Comparison of ENCODE assay signal across 17 cellular contexts in the genomic region with DNA sequence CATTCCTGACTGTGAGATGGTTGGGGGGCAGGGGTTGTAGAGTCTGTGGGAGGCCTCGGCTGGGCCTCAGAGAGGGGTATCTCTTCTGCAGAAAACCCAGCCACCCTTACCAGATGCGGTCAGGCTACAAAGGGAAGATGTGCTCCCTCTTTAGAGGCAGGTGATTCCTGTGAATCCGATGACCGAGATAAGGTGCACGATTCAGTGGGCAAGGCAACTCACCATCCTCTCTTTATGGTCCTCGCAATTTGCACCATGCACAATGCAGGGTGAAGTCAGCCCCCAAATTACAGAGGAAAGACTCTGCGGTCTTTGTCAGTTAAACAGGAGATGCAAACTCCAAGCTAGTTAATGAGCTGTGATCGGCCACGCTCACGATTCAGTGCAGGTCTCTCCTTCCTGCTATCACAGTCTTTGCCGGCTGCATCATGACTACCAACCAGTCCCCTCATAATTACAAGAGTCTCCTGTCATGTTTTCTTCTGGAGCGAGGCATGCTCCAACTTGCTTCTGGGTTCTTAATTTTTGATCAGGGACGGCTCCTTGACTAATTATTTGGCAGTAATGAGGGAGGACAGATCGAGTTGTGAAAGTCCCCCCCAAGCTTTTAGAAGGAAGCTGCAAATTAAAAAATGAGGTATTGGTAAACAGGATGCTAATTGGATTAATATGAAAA. TPM values are rescaled to one million over a fixed set of nuclear protein-coding genes. Genes with fewer than 3 reads are reported as not detected.
DNase-seq lines count a peak whose midpoint lies in the region; ATAC-seq and TF ChIP-seq lines count a peak whose summit lies in the region.
"Had no signal": no experiment of that assay in that cellular context is flagged by ENCODE, and none has a peak within 500 bp of the region (broad histone marks: within the 10 kb centered on the region; RNA-seq: fewer than 3 reads in every experiment).

No MANE protein-coding gene starts in this region.

- H3K27me3 Mint-ChIP-seq in memory B cell (no peaks in the 10 kb centered on the region), CD14-positive monocyte (ENCODE audit: low read depth in 3 of 3) (peaks cover 2 to 16% (median 7%) of the 10 kb centered on the region in 3 donors)

- H3K79me2 ChIP-seq in DOHH2 (ENCODE audit: control insufficient read depth, low read length) = peaks cover 67% of the 10 kb centered on the region

- peaks cover 85% of the 10 kb centered on the region for H3K4me1 ChIP-seq in DOHH2 (ENCODE audit: control insufficient read depth, low read length)
- H3K4me1 ChIP-seq: testis had no signal

- H3K4me3 Mint-ChIP-seq in memory B cell (peak overlapping the region; percentile 61), CD14-positive monocyte (no peak overlapping the region)
- H3K4me3 Mint-ChIP-seq: activated CD8-positive, alpha-beta memory T cell treated with anti-CD3 and anti-CD28 coated beads, Interleukin-2, amount 10 ng/mL, durations not matched to agents 7 days and 5 days; activated naive CD8-positive, alpha-beta T cell treated with anti-CD3 and anti-CD28 coated beads for 36 hours; stimulated activated effector memory CD8-positive, alpha-beta T cell treated with anti-CD3 and anti-CD28 coated beads, Interleukin-12 subunit alpha, Interleukin-12 subunit beta, amount 100 ng/mL, for 72 hours had no signal

- H3K36me3 ChIP-seq in DOHH2 (ENCODE audit: control insufficient read depth, low read length) = no peaks in the 10 kb centered on the region; the same call in 1 of the 2 replicates

- H4K20me1 ChIP-seq in DOHH2 (ENCODE audit: control insufficient read depth, insufficient read depth, low read depth, low read length) = no peaks in the 10 kb centered on the region

- H3K9me3 Mint-ChIP-seq in memory B cell (no peaks in the 10 kb centered on the region), CD14-positive monocyte (no peaks in the 10 kb centered on the region)
- H3K9me3 Mint-ChIP-seq: activated naive CD8-positive, alpha-beta T cell treated with anti-CD3 and anti-CD28 coated beads for 36 hours; stimulated activated effector memory CD8-positive, alpha-beta T cell treated with anti-CD3 and anti-CD28 coated beads, Interleukin-12 subunit alpha, Interleukin-12 subunit beta, amount 100 ng/mL, for 72 hours had no signal

- no peaks in the 10 kb centered on the region for H3K9me2 ChIP-seq in DOHH2 (replicated peaks; ENCODE audit: control insufficient read depth, low read length)

- peak; percentile 78 for DNase-seq in NCI-H526 treated with DMSO at 0.1 percent for 48 hours (lab: John Stamatoyannopoulos, UW)
- no peak for DNase-seq in memory B cell (ENCODE audit: low spot score in 2 of 2)
- no peak for DNase-seq in CD14-positive monocyte (ENCODE audit: low spot score)
- no peak for DNase-seq in KG1 (lab: John Stamatoyannopoulos, UW)
- DNase-seq: activated CD4-positive, alpha-beta T cell treated with anti-CD3 and anti-CD28 coated beads for 4 hours; activated CD8-positive, alpha-beta memory T cell treated with anti-CD3 and anti-CD28 coated beads, Interleukin-2, amount 10 ng/mL, durations not matched to agents 7 days and 5 days; activated naive CD8-positive, alpha-beta T cell treated with anti-CD3 and anti-CD28 coated beads for 36 hours; head of caudate nucleus; NCI-H82; nucleus accumbens; stimulated activated CD4-positive, alpha-beta T cell treated with anti-CD3 and anti-CD28 coated beads, Interleukin-15, amount 100 ng/mL, for 24 hours; testis had no signal

- H3K36me3 Mint-ChIP-seq in memory B cell (no peaks in the 10 kb centered on the region), CD14-positive monocyte (peaks cover 0 to 2% of the 10 kb centered on the region in 2 donors)
- H3K36me3 Mint-ChIP-seq: activated CD8-positive, alpha-beta memory T cell treated with anti-CD3 and anti-CD28 coated beads, Interleukin-2, amount 10 ng/mL, durations not matched to agents 7 days and 5 days; activated naive CD8-positive, alpha-beta T cell treated with anti-CD3 and anti-CD28 coated beads for 36 hours; stimulated activated effector memory CD8-positive, alpha-beta T cell treated with anti-CD3 and anti-CD28 coated beads, Interleukin-12 subunit alpha, Interleukin-12 subunit beta, amount 100 ng/mL, for 72 hours had no signal

- no peaks in the 10 kb centered on the region for H3K9me3 ChIP-seq in DOHH2 (ENCODE audit: control insufficient read depth, insufficient read depth, low read length)
- H3K9me3 ChIP-seq: testis had no signal

- TF ChIP-seq CTCF in DOHH2 (IDR thresholded peaks at IDR 0.05; ENCODE audit: low read depth, low read length, poor library complexity, severe bottlenecking) = no peak
- no peak for TF ChIP-seq CTCF in CD14-positive monocyte (IDR thresholded peaks at IDR 0.05)

- H3K4me1 Mint-ChIP-seq in memory B cell = peaks cover 35% of the 10 kb centered on the region
- peaks cover 24% of the 10 kb centered on the region for H3K4me1 Mint-ChIP-seq in CD14-positive monocyte
- H3K4me1 Mint-ChIP-seq: stimulated activated effector memory CD8-positive, alpha-beta T cell treated with anti-CD3 and anti-CD28 coated beads, Interleukin-12 subunit alpha, Interleukin-12 subunit beta, amount 100 ng/mL, for 72 hours had no signal

- ATAC-seq in GM18502 (IDR thresholded peaks at IDR 0.05; ENCODE audit: poor library complexity, unreplicated experiment) (peak; percentile 31), memory B cell (ENCODE audit: low read depth) (no peak), HG03354 (IDR thresholded peaks at IDR 0.05; ENCODE audit: poor library complexity, severe bottlenecking, unreplicated experiment) (no peak)
- ATAC-seq: activated CD8-positive, alpha-beta memory T cell treated with anti-CD3 and anti-CD28 coated beads, Interleukin-2, amount 10 ng/mL, durations not matched to agents 7 days and 5 days; SK-N-SH treated with all-trans-retinoic acid at 6 μM for 48 hours; stimulated activated effector memory CD8-positive, alpha-beta T cell treated with anti-CD3 and anti-CD28 coated beads, Interleukin-12 subunit alpha, Interleukin-12 subunit beta, amount 100 ng/mL, for 72 hours had no signal

- peak overlapping the region; percentile 94 for H3K27ac Mint-ChIP-seq in memory B cell
- no peak overlapping the region for H3K27ac Mint-ChIP-seq in CD14-positive monocyte
- H3K27ac Mint-ChIP-seq: activated CD8-positive, alpha-beta memory T cell treated with anti-CD3 and anti-CD28 coated beads, Interleukin-2, amount 10 ng/mL, durations not matched to agents 7 days and 5 days; activated naive CD8-positive, alpha-beta T cell treated with anti-CD3 and anti-CD28 coated beads for 36 hours; stimulated activated effector memory CD8-positive, alpha-beta T cell treated with anti-CD3 and anti-CD28 coated beads, Interleukin-12 subunit alpha, Interleukin-12 subunit beta, amount 100 ng/mL, for 72 hours had no signal

- peak overlapping the region; percentile 80 for H3K4me3 ChIP-seq in DOHH2 (ENCODE audit: low read length)
- H3K4me3 ChIP-seq: testis had no signal

- intact Hi-C loops in CD14-positive monocyte (cut with micrococcal nuclease) = no loop called here

- H3K27me3 ChIP-seq in DOHH2 (ENCODE audit: control insufficient read depth, low read length) = no peaks in the 10 kb centered on the region
- H3K27me3 ChIP-seq: testis had no signal

- peaks cover 30% of the 10 kb centered on the region for H3F3A ChIP-seq in DOHH2 (ENCODE audit: control insufficient read depth, insufficient read depth)

- peak overlapping the region; percentile 97 for H3K27ac ChIP-seq in DOHH2 (ENCODE audit: low read depth, low read length)
- H3K27ac ChIP-seq: testis had no signal

- H3K4me2 ChIP-seq in DOHH2 (ENCODE audit: low read length) = peak overlapping the region; percentile 99

RNA-seq across cellular contexts. Expression of a gene that starts 12.5 kb away (rescaled TPM):
- polyA plus RNA-seq in CD14-positive monocyte = under 1 TPM in 1 of 2 donors, not detected in 1; 0.42 TPM

RNA-seq across cellular contexts. Expression of a gene that starts 14.9 kb away (rescaled TPM):
- 10 to 100 TPM; 26.1 to 33.2 TPM for polyA plus RNA-seq in CD14-positive monocyte

RNA-seq across cellular contexts. Expression of a gene that starts 40.0 kb away (rescaled TPM):
- 10 to 100 TPM; 18.5 to 19.7 TPM for polyA plus RNA-seq in CD14-positive monocyte

RNA-seq across cellular contexts. Expression of a gene that starts 53.5 kb away (rescaled TPM):
- 1 to 10 TPM in 1 of 2 donors, under 1 TPM in 1; 0.39 to 1.2 TPM for polyA plus RNA-seq in CD14-positive monocyte
